15 cellular contexts compared by ENCODE assay signal in genomic region chrX:134734343-134735001, GRCh38.
DNase-seq lines count a peak whose midpoint lies in the region; ATAC-seq and TF ChIP-seq lines count a peak whose summit lies in the region.
"Had no signal": no experiment of that assay in that cellular context is flagged by ENCODE, and none has a peak within 500 bp of the region (broad histone marks: within the 10 kb centered on the region; RNA-seq: fewer than 3 reads in every experiment).

No MANE protein-coding gene starts in this region.

- WGBS in SK-N-SH (ENCODE audit: low lambda C conversion rate) = 52% methylated on average over 4 of the region's 6 CpGs
- 66% methylated on average over 6 of the region's 6 CpGs for WGBS in hepatocyte (ENCODE audit: low lambda C conversion rate, missing lambda C conversion rate)

- H3K9ac ChIP-seq in SK-N-SH = no peak overlapping the region

- no peak for TF ChIP-seq RAD21 in SK-N-SH (IDR thresholded peaks at IDR 0.05; ENCODE audit: low read length)

- H3K4me2 ChIP-seq in SK-N-SH (peak overlapping the region; percentile 13; the same call in 1 of the 2 replicates), hepatocyte (no peak overlapping the region)

- CTCF ChIA-PET in A673 (lab: Charles Lee) (no interaction called here), SK-N-SH (lab: Yijun Ruan, JAX) (interaction anchor here (0.8 kb wide), 1 partner anchor 20 kb away, joined by 3 read pairs; no protein-coding TSS in a partner anchor)

- H3K4me1 Mint-ChIP-seq in HFFc6 (ENCODE audit: low read depth) = peaks cover 39% of the 10 kb centered on the region
- H3K4me1 Mint-ChIP-seq in activated naive CD8-positive, alpha-beta T cell treated with anti-CD3 and anti-CD28 coated beads for 36 hours = no peaks in the 10 kb centered on the region
- H3K4me1 Mint-ChIP-seq: natural killer cell had no signal

- intact Hi-C loops in A673 (cut with micrococcal nuclease; ENCODE audit: unreplicated experiment) = no loop called here

- BruUV-seq in A673 (replicated peaks; lab: Mats Ljungman, UMichigan) = no TSS peak

- H3K4me3 Mint-ChIP-seq in HFFc6 = no peak overlapping the region
- no peak overlapping the region for H3K4me3 Mint-ChIP-seq in activated naive CD8-positive, alpha-beta T cell treated with anti-CD3 and anti-CD28 coated beads for 36 hours
- H3K4me3 Mint-ChIP-seq: natural killer cell had no signal

- no peak overlapping the region for H2AFZ ChIP-seq in SK-N-SH (ENCODE audit: low read depth)
- H2AFZ ChIP-seq in hepatocyte = no peak overlapping the region

- DNase-seq in A673 (ENCODE audit: low spot score) (peak; percentile 26), HFFc6 (no peak), SK-N-SH (peak; percentile 29), hepatocyte (ENCODE audit: low spot score) (no peak)
- no peak for DNase-seq in activated naive CD8-positive, alpha-beta T cell treated with anti-CD3 and anti-CD28 coated beads for 36 hours
- DNase-seq in activated CD4-positive, alpha-beta T cell treated with anti-CD3 and anti-CD28 coated beads, Interleukin-2, amount 50 U/mL, for 1 hour = no peak
- DNase-seq: kidney; natural killer cell; NCI-H1436; stimulated activated CD4-positive, alpha-beta T cell treated with anti-CD3 and anti-CD28 coated beads, Interleukin-12 subunit alpha, Interleukin-12 subunit beta, amount 100 ng/mL, for 4 hours; upper lobe of right lung had no signal

- H3K36me3 ChIP-seq in A673 (ENCODE audit: insufficient read depth, low read length, poor library complexity, severe bottlenecking) = no peaks in the 10 kb centered on the region
- H3K36me3 ChIP-seq in SK-N-SH (replicated peaks in 1 of 2; ENCODE audit: control insufficient read depth in 1 of 2, insufficient read depth in 2 of 2, low read length in 1 of 2) = no peaks in the 10 kb centered on the region
- H3K36me3 ChIP-seq in hepatocyte (replicated peaks; ENCODE audit: insufficient read depth, low read depth) = no peaks in the 10 kb centered on the region
- H3K36me3 ChIP-seq: gastroesophageal sphincter, upper lobe of right lung had no signal

- H4K20me1 ChIP-seq in SK-N-SH (ENCODE audit: insufficient read depth) (no peaks in the 10 kb centered on the region), hepatocyte (ENCODE audit: insufficient read depth, poor library complexity, severe bottlenecking) (no peaks in the 10 kb centered on the region)

- no peak overlapping the region for H3K27ac ChIP-seq in A673 (ENCODE audit: low read depth, low read length, poor library complexity, severe bottlenecking)
- H3K27ac ChIP-seq in SK-N-SH (ENCODE audit: low read depth in 2 of 2, low read length in 1 of 2) = peak overlapping the region in 1 of 2 experiments; percentile 74; a peak in 2 of 4 replicates
- H3K27ac ChIP-seq in hepatocyte = peak overlapping the region; percentile 66
- H3K27ac ChIP-seq: coronary artery, upper lobe of right lung had no signal

- H3K27ac Mint-ChIP-seq in HFFc6 = peak overlapping the region; percentile 52
- H3K27ac Mint-ChIP-seq in activated naive CD8-positive, alpha-beta T cell treated with anti-CD3 and anti-CD28 coated beads for 36 hours = no peak overlapping the region
- H3K27ac Mint-ChIP-seq: natural killer cell had no signal

- no peaks in the 10 kb centered on the region for H3K27me3 Mint-ChIP-seq in HFFc6 (ENCODE audit: insufficient read depth)
- H3K27me3 Mint-ChIP-seq in activated naive CD8-positive, alpha-beta T cell treated with anti-CD3 and anti-CD28 coated beads for 36 hours = no peaks in the 10 kb centered on the region

- H3K79me2 ChIP-seq in SK-N-SH (ENCODE audit: insufficient read depth) = no peaks in the 10 kb centered on the region
- H3K79me2 ChIP-seq in hepatocyte = no peaks in the 10 kb centered on the region

- TF ChIP-seq CTCF in A673 (conservative IDR thresholded peaks at IDR 0.05; ENCODE audit: low read depth, low read length) = no peak
- no peak for TF ChIP-seq CTCF in HFFc6 (IDR thresholded peaks at IDR 0.05)
- no peak for TF ChIP-seq CTCF in SK-N-SH (IDR thresholded peaks at IDR 0.05)
- TF ChIP-seq CTCF in hepatocyte (IDR thresholded peaks at IDR 0.05; ENCODE audit: poor library complexity) = no peak

- no peaks in the 10 kb centered on the region for H3K9me3 ChIP-seq in A673 (ENCODE audit: low read depth, low read length, poor library complexity, severe bottlenecking)
- no peaks in the 10 kb centered on the region for H3K9me3 ChIP-seq in SK-N-SH
- H3K9me3 ChIP-seq in hepatocyte (ENCODE audit: low read depth) = no peaks in the 10 kb centered on the region
- H3K9me3 ChIP-seq: gastroesophageal sphincter, upper lobe of right lung had no signal

- no peaks in the 10 kb centered on the region for H3K36me3 Mint-ChIP-seq in HFFc6 (ENCODE audit: low read depth)
- no peaks in the 10 kb centered on the region for H3K36me3 Mint-ChIP-seq in activated naive CD8-positive, alpha-beta T cell treated with anti-CD3 and anti-CD28 coated beads for 36 hours
- H3K36me3 Mint-ChIP-seq: natural killer cell had no signal

- H3F3A ChIP-seq in SK-N-SH (replicated peaks; ENCODE audit: insufficient read depth) = no peaks in the 10 kb centered on the region

- ATAC-seq in HG02798 (IDR thresholded peaks at IDR 0.05; ENCODE audit: poor library complexity, unreplicated experiment) (no peak), GM21360 (IDR thresholded peaks at IDR 0.05; ENCODE audit: unreplicated experiment) (no peak)
- ATAC-seq: gastroesophageal sphincter, natural killer cell, upper lobe of right lung had no signal

- TF ChIP-seq EP300 in SK-N-SH (IDR thresholded peaks at IDR 0.05; ENCODE audit: borderline replicate concordance in 1 of 2, low read depth in 1 of 2, low read length in 1 of 2) = peak; percentile 45 to 84; a peak in 3 of 4 replicates

- H3K4me1 ChIP-seq in A673 (ENCODE audit: insufficient read depth, low read length, poor library complexity, severe bottlenecking) (peaks cover 21% of the 10 kb centered on the region), SK-N-SH (ENCODE audit: control insufficient read depth in 1 of 2, insufficient read depth in 2 of 2, low read depth in 1 of 2, low read length in 1 of 2) (peaks cover 11 to 31% of the 10 kb centered on the region in 2 experiments; a peak in 3 of 4 replicates), hepatocyte (ENCODE audit: insufficient read depth) (peaks cover 13% of the 10 kb centered on the region)
- H3K4me1 ChIP-seq: upper lobe of right lung had no signal

- H3K9me2 ChIP-seq in SK-N-SH (no peaks in the 10 kb centered on the region), hepatocyte (replicated peaks; ENCODE audit: insufficient read depth) (no peaks in the 10 kb centered on the region)

- no peak overlapping the region for H3K4me3 ChIP-seq in A673 (ENCODE audit: low read depth, low read length, poor library complexity, severe bottlenecking)
- no peak overlapping the region for H3K4me3 ChIP-seq in SK-N-SH (ENCODE audit: low read depth in 2 of 2, low read length in 1 of 2)
- no peak overlapping the region for H3K4me3 ChIP-seq in hepatocyte
- H3K4me3 ChIP-seq: coronary artery, gastroesophageal sphincter, upper lobe of right lung had no signal

- H3K9me3 Mint-ChIP-seq in HFFc6 = no peaks in the 10 kb centered on the region
- no peaks in the 10 kb centered on the region for H3K9me3 Mint-ChIP-seq in activated naive CD8-positive, alpha-beta T cell treated with anti-CD3 and anti-CD28 coated beads for 36 hours
- H3K9me3 Mint-ChIP-seq: natural killer cell had no signal

- H3K27me3 ChIP-seq in A673 (replicated peaks; ENCODE audit: insufficient read depth, low read depth, low read length, poor library complexity) (no peaks in the 10 kb centered on the region), SK-N-SH (ENCODE audit: insufficient read depth) (no peaks in the 10 kb centered on the region), hepatocyte (no peaks in the 10 kb centered on the region)
- H3K27me3 ChIP-seq: gastroesophageal sphincter, upper lobe of right lung had no signal

- POLR2A ChIA-PET in A673 (lab: Charles Lee; ENCODE audit: low non-redundant PET) (interaction anchor here (0.6 kb wide), 1 partner anchor 156 kb away, joined by 4 read pairs; no protein-coding TSS in a partner anchor), SK-N-SH (lab: Yijun Ruan, JAX) (no interaction called here)

TF ChIP-seq in SK-N-SH, 30 proteins besides CTCF, POLR2A, EP300 and RAD21 (continues in another document):
- TF ChIP-seq JUND (IDR thresholded peaks at IDR 0.05) (peak; percentile 41), RXRA (IDR thresholded peaks at IDR 0.05; ENCODE audit: borderline replicate concordance, low read depth) (peak; percentile 40; the same call in 1 of the 2 replicates), IRF3 (IDR thresholded peaks at IDR 0.05; ENCODE audit: low read depth, low read length) (no peak), MEF2A (IDR thresholded peaks at IDR 0.05; ENCODE audit: borderline replicate concordance, low read depth) (peak; percentile 56; the same call in 1 of the 2 replicates), TCF12 (IDR thresholded peaks at IDR 0.05) (peak; percentile 90), FOSL2 (IDR thresholded peaks at IDR 0.05; ENCODE audit: borderline replicate concordance, low read depth) (peak; percentile 38; the same call in 1 of the 2 replicates), FOXM1 (IDR thresholded peaks at IDR 0.05; ENCODE audit: low read depth) (peak; percentile 55; the same call in 1 of the 2 replicates), TEAD4 (IDR thresholded peaks at IDR 0.05; ENCODE audit: borderline replicate concordance, insufficient read depth) (peak; percentile 70), NFIC (IDR thresholded peaks at IDR 0.05; ENCODE audit: borderline replicate concordance) (peak; percentile 89), PBX3 (IDR thresholded peaks at IDR 0.05) (peak; percentile 85)

Comparison
In these comparisons a context has a peak if more than half of its experiments do, and no peak if none do; other contexts are left out.
1. DNase-seq: peak in A673 (single experiment) and SK-N-SH (single experiment); none in HFFc6 (single experiment), hepatocyte (single experiment), activated naive CD8-positive, alpha-beta T cell treated with anti-CD3 and anti-CD28 coated beads for 36 hours (single experiment) and activated CD4-positive, alpha-beta T cell treated with anti-CD3 and anti-CD28 coated beads, Interleukin-2, amount 50 U/mL, for 1 hour (single experiment).